ENCODE assay signal across 1 cellular context in genomic region chr11:119048644-119049043, GRCh38.
TF ChIP-seq lines count a peak whose summit lies in the region.

No MANE protein-coding gene starts in this region.

TF ChIP-seq in GM12878, 131 proteins besides CTCF, POLR2A, EP300 and RAD21:
- TF ChIP-seq PBX3 (IDR thresholded peaks at IDR 0.05; ENCODE audit: insufficient replicate concordance, low read depth, low read length) (no peak), TAF1 (IDR thresholded peaks at IDR 0.05; ENCODE audit: borderline replicate concordance, low read depth, low read length) (no peak), NFYA (IDR thresholded peaks at IDR 0.05; ENCODE audit: borderline replicate concordance, low read depth, low read length) (no peak), E2F4 (IDR thresholded peaks at IDR 0.05; ENCODE audit: low read depth, low read length) (no peak), ZNF274 (IDR thresholded peaks at IDR 0.05; ENCODE audit: insufficient read depth, insufficient read length) (no peak), TCF3 (IDR thresholded peaks at IDR 0.05; ENCODE audit: borderline replicate concordance, insufficient read depth, low read depth, low read length) (no peak)
